In the genomic region with DNA sequence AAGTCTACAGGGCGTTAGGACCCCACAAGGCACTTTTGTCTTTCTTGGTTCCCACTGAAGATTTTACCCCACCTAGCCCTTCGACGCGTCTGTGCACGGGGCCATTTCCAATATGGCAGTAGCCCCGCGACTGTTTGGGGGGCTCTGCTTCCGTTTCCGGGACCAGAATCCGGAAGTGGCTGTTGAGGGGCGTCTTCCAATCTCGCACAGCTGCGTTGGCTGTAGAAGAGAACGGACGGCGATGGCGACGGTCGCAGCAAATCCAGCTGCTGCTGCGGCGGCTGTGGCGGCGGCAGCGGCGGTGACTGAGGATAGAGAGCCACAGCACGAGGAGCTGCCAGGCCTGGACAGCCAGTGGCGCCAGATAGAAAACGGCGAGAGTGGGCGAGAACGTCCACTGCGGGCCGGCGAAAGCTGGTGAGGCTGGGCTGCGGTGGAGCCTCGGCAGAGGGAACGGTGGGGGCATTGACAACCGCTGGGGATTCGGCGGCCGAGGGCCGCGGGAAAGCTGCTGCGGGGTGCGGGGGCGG, we compare ENCODE assay signal across 1 cellular context.
A peak's percentile ranks its signal among the peaks of the same experiment; 100 is the strongest.
TF ChIP-seq lines count a peak whose summit lies in the region.

TSS of gene USP11 (plus strand) at position 207 of the 530 bp plus-strand sequence. CDS start at position 242, 35 bp downstream.

TF ChIP-seq in H1, 55 proteins besides CTCF, POLR2A, EP300 and RAD21 (continued from another document):
- TF ChIP-seq ATF2 (IDR thresholded peaks at IDR 0.05; ENCODE audit: low read length) (no peak; the same call in 1 of the 2 replicates), SP2 (IDR thresholded peaks at IDR 0.05; ENCODE audit: low read length) (no peak), MAFK (IDR thresholded peaks at IDR 0.05; ENCODE audit: low read depth, low read length) (no peak), SAP30 (IDR thresholded peaks at IDR 0.05; ENCODE audit: insufficient read depth, insufficient replicate concordance, low read length) (no peak), SUZ12 (IDR thresholded peaks at IDR 0.05; ENCODE audit: low read length) (no peak), NANOG (IDR thresholded peaks at IDR 0.05; ENCODE audit: insufficient read depth, low read depth, low read length, poor library complexity, severe bottlenecking) (no peak), CTBP2 (IDR thresholded peaks at IDR 0.05; ENCODE audit: borderline replicate concordance, insufficient read depth, insufficient read length, low read length) (no peak), JUND (IDR thresholded peaks at IDR 0.05; ENCODE audit: low read length) (no peak), RXRA (IDR thresholded peaks at IDR 0.05; ENCODE audit: insufficient read depth, low read depth, low read length) (no peak), TEAD4 (IDR thresholded peaks at IDR 0.05; ENCODE audit: low read depth, low read length) (no peak), KDM4A (IDR thresholded peaks at IDR 0.05; ENCODE audit: low read depth, low read length, severe bottlenecking) (no peak), GTF2F1 (IDR thresholded peaks at IDR 0.05; ENCODE audit: borderline replicate concordance, low read depth, low read length) (no peak), CREB1 (IDR thresholded peaks at IDR 0.05) (0 out of 2 replicates have a peak, but pooled peaks have one; percentile 15), TBP (IDR thresholded peaks at IDR 0.05; ENCODE audit: low read depth, low read length) (peak; percentile 71), CBX8 (IDR thresholded peaks at IDR 0.05; ENCODE audit: borderline replicate concordance, low read depth, low read length) (no peak), BRCA1 (IDR thresholded peaks at IDR 0.05; ENCODE audit: low read depth, low read length) (no peak), SIX5 (IDR thresholded peaks at IDR 0.05; ENCODE audit: low read depth, low read length) (no peak), HDAC2 (IDR thresholded peaks at IDR 0.05; ENCODE audit: borderline replicate concordance in 1 of 2, low read depth in 2 of 2, low read length in 2 of 2) (no peak), HDAC6 (IDR thresholded peaks at IDR 0.05; ENCODE audit: low read depth, low read length) (no peak), MAX (IDR thresholded peaks at IDR 0.05) (peak; percentile 79), SRF (IDR thresholded peaks at IDR 0.05; ENCODE audit: low read depth, low read length) (no peak), GABPA (IDR thresholded peaks at IDR 0.05; ENCODE audit: borderline replicate concordance, insufficient read depth, low read length) (peak; percentile 78; the same call in 1 of the 2 replicates), KDM5A (IDR thresholded peaks at IDR 0.05; ENCODE audit: low read length) (no peak), SIN3A (conservative IDR thresholded peaks at IDR 0.05 in 1 of 2, IDR thresholded peaks at IDR 0.05 in 1 of 2; ENCODE audit: low read depth in 1 of 2, low read length in 2 of 2) (0 out of 4 replicates have a peak, but pooled peaks of 1 of the 2 experiments have one; percentile 46), NRF1 (IDR thresholded peaks at IDR 0.05; ENCODE audit: low read depth, low read length) (no peak), BCL11A (IDR thresholded peaks at IDR 0.05; ENCODE audit: low read depth in 2 of 2, low read length in 2 of 2) (no peak), ATF3 (IDR thresholded peaks at IDR 0.05; ENCODE audit: insufficient read depth, low read depth, low read length) (no peak), KDM1A (IDR thresholded peaks at IDR 0.05; ENCODE audit: borderline replicate concordance, low read length) (no peak), E2F6 (IDR thresholded peaks at IDR 0.05) (peak; percentile 77), FOSL1 (IDR thresholded peaks at IDR 0.05; ENCODE audit: insufficient read depth, low read depth, low read length) (no peak), JUN (IDR thresholded peaks at IDR 0.05; ENCODE audit: low read depth, low read length) (no peak), EZH2 (IDR thresholded peaks at IDR 0.05; ENCODE audit: low read depth, low read length, severe bottlenecking) (no peak), CHD2 (IDR thresholded peaks at IDR 0.05; ENCODE audit: low read length) (no peak), ASH2L (IDR thresholded peaks at IDR 0.05; ENCODE audit: low read length) (peak; percentile 79), CHD1 (IDR thresholded peaks at IDR 0.05; ENCODE audit: low read depth, low read length) (no peak), YY1 (IDR thresholded peaks at IDR 0.05; ENCODE audit: low read depth, low read length) (peak; percentile 90), EGR1 (IDR thresholded peaks at IDR 0.05; ENCODE audit: borderline replicate concordance, low read depth, low read length) (peak; percentile 69; the same call in 1 of the 2 replicates), RBBP5 (IDR thresholded peaks at IDR 0.05; ENCODE audit: borderline replicate concordance, low read depth, low read length) (no peak), SIRT6 (IDR thresholded peaks at IDR 0.05; ENCODE audit: low read length) (no peak), BACH1 (IDR thresholded peaks at IDR 0.05; ENCODE audit: low read length) (no peak), RNF2 (IDR thresholded peaks at IDR 0.05; ENCODE audit: borderline replicate concordance, low read depth, low read length, missing control alignments, poor library complexity, severe bottlenecking) (no peak), SP4 (IDR thresholded peaks at IDR 0.05; ENCODE audit: low read length) (no peak), RFX5 (IDR thresholded peaks at IDR 0.05; ENCODE audit: borderline replicate concordance, low read depth, low read length) (no peak), TCF12 (IDR thresholded peaks at IDR 0.05; ENCODE audit: low read depth, low read length) (no peak), TAF1 (IDR thresholded peaks at IDR 0.05; ENCODE audit: low read depth, low read length) (peak; percentile 85), SP1 (IDR thresholded peaks at IDR 0.05; ENCODE audit: low read depth, low read length) (no peak), PHF8 (conservative IDR thresholded peaks at IDR 0.05; ENCODE audit: low read depth, low read length) (peak; percentile 82), POLR2AphosphoS5 (IDR thresholded peaks at IDR 0.05; ENCODE audit: low read depth, low read length) (no peak; the same call in 1 of the 2 replicates), POU5F1 (IDR thresholded peaks at IDR 0.05; ENCODE audit: low read depth, low read length) (no peak)
- TF ChIP-seq, protein P1, sequence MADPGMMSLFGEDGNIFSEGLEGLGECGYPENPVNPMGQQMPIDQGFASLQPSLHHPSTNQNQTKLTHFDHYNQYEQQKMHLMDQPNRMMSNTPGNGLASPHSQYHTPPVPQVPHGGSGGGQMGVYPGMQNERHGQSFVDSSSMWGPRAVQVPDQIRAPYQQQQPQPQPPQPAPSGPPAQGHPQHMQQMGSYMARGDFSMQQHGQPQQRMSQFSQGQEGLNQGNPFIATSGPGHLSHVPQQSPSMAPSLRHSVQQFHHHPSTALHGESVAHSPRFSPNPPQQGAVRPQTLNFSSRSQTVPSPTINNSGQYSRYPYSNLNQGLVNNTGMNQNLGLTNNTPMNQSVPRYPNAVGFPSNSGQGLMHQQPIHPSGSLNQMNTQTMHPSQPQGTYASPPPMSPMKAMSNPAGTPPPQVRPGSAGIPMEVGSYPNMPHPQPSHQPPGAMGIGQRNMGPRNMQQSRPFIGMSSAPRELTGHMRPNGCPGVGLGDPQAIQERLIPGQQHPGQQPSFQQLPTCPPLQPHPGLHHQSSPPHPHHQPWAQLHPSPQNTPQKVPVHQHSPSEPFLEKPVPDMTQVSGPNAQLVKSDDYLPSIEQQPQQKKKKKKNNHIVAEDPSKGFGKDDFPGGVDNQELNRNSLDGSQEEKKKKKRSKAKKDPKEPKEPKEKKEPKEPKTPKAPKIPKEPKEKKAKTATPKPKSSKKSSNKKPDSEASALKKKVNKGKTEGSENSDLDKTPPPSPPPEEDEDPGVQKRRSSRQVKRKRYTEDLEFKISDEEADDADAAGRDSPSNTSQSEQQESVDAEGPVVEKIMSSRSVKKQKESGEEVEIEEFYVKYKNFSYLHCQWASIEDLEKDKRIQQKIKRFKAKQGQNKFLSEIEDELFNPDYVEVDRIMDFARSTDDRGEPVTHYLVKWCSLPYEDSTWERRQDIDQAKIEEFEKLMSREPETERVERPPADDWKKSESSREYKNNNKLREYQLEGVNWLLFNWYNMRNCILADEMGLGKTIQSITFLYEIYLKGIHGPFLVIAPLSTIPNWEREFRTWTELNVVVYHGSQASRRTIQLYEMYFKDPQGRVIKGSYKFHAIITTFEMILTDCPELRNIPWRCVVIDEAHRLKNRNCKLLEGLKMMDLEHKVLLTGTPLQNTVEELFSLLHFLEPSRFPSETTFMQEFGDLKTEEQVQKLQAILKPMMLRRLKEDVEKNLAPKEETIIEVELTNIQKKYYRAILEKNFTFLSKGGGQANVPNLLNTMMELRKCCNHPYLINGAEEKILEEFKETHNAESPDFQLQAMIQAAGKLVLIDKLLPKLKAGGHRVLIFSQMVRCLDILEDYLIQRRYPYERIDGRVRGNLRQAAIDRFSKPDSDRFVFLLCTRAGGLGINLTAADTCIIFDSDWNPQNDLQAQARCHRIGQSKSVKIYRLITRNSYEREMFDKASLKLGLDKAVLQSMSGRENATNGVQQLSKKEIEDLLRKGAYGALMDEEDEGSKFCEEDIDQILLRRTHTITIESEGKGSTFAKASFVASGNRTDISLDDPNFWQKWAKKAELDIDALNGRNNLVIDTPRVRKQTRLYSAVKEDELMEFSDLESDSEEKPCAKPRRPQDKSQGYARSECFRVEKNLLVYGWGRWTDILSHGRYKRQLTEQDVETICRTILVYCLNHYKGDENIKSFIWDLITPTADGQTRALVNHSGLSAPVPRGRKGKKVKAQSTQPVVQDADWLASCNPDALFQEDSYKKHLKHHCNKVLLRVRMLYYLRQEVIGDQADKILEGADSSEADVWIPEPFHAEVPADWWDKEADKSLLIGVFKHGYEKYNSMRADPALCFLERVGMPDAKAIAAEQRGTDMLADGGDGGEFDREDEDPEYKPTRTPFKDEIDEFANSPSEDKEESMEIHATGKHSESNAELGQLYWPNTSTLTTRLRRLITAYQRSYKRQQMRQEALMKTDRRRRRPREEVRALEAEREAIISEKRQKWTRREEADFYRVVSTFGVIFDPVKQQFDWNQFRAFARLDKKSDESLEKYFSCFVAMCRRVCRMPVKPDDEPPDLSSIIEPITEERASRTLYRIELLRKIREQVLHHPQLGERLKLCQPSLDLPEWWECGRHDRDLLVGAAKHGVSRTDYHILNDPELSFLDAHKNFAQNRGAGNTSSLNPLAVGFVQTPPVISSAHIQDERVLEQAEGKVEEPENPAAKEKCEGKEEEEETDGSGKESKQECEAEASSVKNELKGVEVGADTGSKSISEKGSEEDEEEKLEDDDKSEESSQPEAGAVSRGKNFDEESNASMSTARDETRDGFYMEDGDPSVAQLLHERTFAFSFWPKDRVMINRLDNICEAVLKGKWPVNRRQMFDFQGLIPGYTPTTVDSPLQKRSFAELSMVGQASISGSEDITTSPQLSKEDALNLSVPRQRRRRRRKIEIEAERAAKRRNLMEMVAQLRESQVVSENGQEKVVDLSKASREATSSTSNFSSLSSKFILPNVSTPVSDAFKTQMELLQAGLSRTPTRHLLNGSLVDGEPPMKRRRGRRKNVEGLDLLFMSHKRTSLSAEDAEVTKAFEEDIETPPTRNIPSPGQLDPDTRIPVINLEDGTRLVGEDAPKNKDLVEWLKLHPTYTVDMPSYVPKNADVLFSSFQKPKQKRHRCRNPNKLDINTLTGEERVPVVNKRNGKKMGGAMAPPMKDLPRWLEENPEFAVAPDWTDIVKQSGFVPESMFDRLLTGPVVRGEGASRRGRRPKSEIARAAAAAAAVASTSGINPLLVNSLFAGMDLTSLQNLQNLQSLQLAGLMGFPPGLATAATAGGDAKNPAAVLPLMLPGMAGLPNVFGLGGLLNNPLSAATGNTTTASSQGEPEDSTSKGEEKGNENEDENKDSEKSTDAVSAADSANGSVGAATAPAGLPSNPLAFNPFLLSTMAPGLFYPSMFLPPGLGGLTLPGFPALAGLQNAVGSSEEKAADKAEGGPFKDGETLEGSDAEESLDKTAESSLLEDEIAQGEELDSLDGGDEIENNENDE (IDR thresholded peaks at IDR 0.05; ENCODE audit: insufficient replicate concordance, low read length) = no peak
- TF ChIP-seq, protein P2, sequence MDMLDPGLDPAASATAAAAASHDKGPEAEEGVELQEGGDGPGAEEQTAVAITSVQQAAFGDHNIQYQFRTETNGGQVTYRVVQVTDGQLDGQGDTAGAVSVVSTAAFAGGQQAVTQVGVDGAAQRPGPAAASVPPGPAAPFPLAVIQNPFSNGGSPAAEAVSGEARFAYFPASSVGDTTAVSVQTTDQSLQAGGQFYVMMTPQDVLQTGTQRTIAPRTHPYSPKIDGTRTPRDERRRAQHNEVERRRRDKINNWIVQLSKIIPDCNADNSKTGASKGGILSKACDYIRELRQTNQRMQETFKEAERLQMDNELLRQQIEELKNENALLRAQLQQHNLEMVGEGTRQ (IDR thresholded peaks at IDR 0.05; ENCODE audit: low read length) = no peak
